In the genomic region with DNA sequence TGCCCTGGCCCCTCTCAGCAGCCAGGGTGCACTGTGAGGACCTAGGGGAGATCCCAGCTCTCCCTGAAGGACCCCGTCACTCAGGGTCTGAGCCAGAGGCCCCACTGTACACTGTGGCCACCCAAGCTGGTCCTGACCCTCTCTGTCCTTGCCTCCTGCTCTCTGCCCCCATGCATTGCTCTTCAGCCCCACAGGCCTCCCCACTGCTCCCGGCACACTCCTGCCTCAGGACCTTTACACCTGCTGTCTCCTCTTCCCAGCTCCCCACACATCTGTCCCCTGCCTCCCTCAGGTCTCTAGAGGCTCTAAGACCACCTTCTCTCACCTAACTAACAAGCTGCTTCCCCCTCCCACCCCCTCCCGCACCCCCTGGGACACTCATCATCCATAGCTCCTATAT, we compare ENCODE assay signal across 20 cellular contexts. TPM values are rescaled to one million over a fixed set of nuclear protein-coding genes. Genes with fewer than 3 reads are reported as not detected.
DNase-seq lines count a peak whose midpoint lies in the region; ATAC-seq, FAIRE-seq and TF ChIP-seq lines count a peak whose summit lies in the region.
"Had no signal": no experiment of that assay in that cellular context is flagged by ENCODE, and none has a peak within 500 bp of the region (broad histone marks: within the 10 kb centered on the region; RNA-seq: fewer than 3 reads in every experiment).

No MANE protein-coding gene starts in this region.

- DNase-seq in HepG2 (ENCODE audit: low spot score) (no peak), right lobe of liver (no peak), neural progenitor cell (ENCODE audit: low spot score) (no peak), H54 (ENCODE audit: insufficient read length, low spot score) (no peak), CD14-positive monocyte (ENCODE audit: low spot score) (no peak)
- DNase-seq: 8988T; C1 segment of cervical spinal cord; Caco-2; CD4-positive, alpha-beta T cell; GM23248; HCEC 1CT; HFFc6 had no signal

- peaks cover 14% of the 10 kb centered on the region for H3F3A ChIP-seq in neural progenitor cell (ENCODE audit: low read depth)

- TF ChIP-seq CTCF in HepG2 (CRISPR knock-in tag; IDR thresholded peaks at IDR 0.05) (no peak), right lobe of liver (IDR thresholded peaks at IDR 0.05) (no peak), brain (conservative IDR thresholded peaks at IDR 0.05) (no peak), neural progenitor cell (IDR thresholded peaks at IDR 0.05) (no peak), CD14-positive monocyte (IDR thresholded peaks at IDR 0.05) (no peak)

- H3K27ac Mint-ChIP-seq in brain (peak overlapping the region in 3 of 5 experiments; percentile 32 to 91 (median 59)), neural progenitor cell (peak overlapping the region; percentile 92), CD14-positive monocyte (no peak overlapping the region)
- H3K27ac Mint-ChIP-seq in stimulated activated memory B cell treated with anti-CD40 and anti-IgM and Interleukin-4, amounts not matched to agents 10 μg/mL and 1 μg/mL and 100 μg/mL, for 72 hours: peak overlapping the region; percentile 58
- H3K27ac Mint-ChIP-seq: CD4-positive, alpha-beta T cell; HFFc6; IgD-negative memory B cell had no signal

- H3K4me1 ChIP-seq in HepG2 (ENCODE audit: insufficient read depth, low read length): peaks cover 92% of the 10 kb centered on the region
- H3K4me1 ChIP-seq in right lobe of liver: no peaks in the 10 kb centered on the region
- H3K4me1 ChIP-seq in neural progenitor cell: peaks cover 7% of the 10 kb centered on the region
- H3K4me1 ChIP-seq: Caco-2 had no signal

- TF ChIP-seq RAD21 in HepG2 (CRISPR knock-in tag; IDR thresholded peaks at IDR 0.05): no peak

- H3K4me2 ChIP-seq in HepG2 (ENCODE audit: low read depth, low read length): no peak overlapping the region
- H3K4me2 ChIP-seq in neural progenitor cell: no peak overlapping the region

- in situ Hi-C loops in HepG2 (cut with HindIII; ENCODE audit: extremely low pct_ligation_motif_present, low pct_unique_long_range_greater_than_20kb): no loop called here

- TF ChIP-seq POLR2A in HepG2 (IDR thresholded peaks at IDR 0.05; ENCODE audit: insufficient read depth in 1 of 2, low read depth in 2 of 2, low read length in 2 of 2) (no peak), right lobe of liver (IDR thresholded peaks at IDR 0.05) (no peak), H54 (IDR thresholded peaks at IDR 0.05; ENCODE audit: low read depth, low read length) (no peak)

- TF ChIP-seq EP300 in HepG2 (IDR thresholded peaks at IDR 0.05; ENCODE audit: low read depth in 2 of 2, low read length in 2 of 2) (no peak), HepG2 (CRISPR knock-in tag; IDR thresholded peaks at IDR 0.05; ENCODE audit: borderline replicate concordance) (no peak)

- POLR2A ChIA-PET in HepG2 (lab: Yijun Ruan, JAX): interaction anchor here (1.3 kb wide), 1 partner anchor 14 kb away, joined by 4 read pairs; no protein-coding TSS in a partner anchor

- CTCF ChIA-PET in HepG2 (lab: Yijun Ruan, JAX; ENCODE audit: low intra/inter-chr PET ratio, low total read pairs): no interaction called here

- H3K79me2 ChIP-seq in HepG2 (ENCODE audit: insufficient read depth, low read length): no peaks in the 10 kb centered on the region
- H3K79me2 ChIP-seq in neural progenitor cell (ENCODE audit: low read depth): no peaks in the 10 kb centered on the region

- 28% methylated on average over 3 of the region's 3 CpGs for WGBS in HepG2 (ENCODE audit: low lambda C conversion rate)
- 74% methylated on average over 2 of the region's 3 CpGs for WGBS in right lobe of liver (ENCODE audit: insufficient coverage, low coverage, low lambda C conversion rate, missing lambda C conversion rate)

- no peak for FAIRE-seq in HepG2 (lab: Jason Lieb, UNC)
- no peak for FAIRE-seq in H54 (lab: Jason Lieb, UNC)
- FAIRE-seq: D721Med, GM12892, GM18507, HTR-8/SVneo had no signal

- ATAC-seq in HepG2 (no peak), right lobe of liver (no peak), HG03139 (IDR thresholded peaks at IDR 0.05; ENCODE audit: unreplicated experiment) (no peak)
- no peak for ATAC-seq in stimulated activated memory B cell treated with anti-CD40 and anti-IgM and Interleukin-4, amounts not matched to agents 10 μg/mL and 1 μg/mL and 100 μg/mL, for 72 hours

- no peaks in the 10 kb centered on the region for H3K9me3 ChIP-seq in HepG2 (ENCODE audit: low read length)
- H3K9me3 ChIP-seq in right lobe of liver: no peaks in the 10 kb centered on the region
- no peaks in the 10 kb centered on the region for H3K9me3 ChIP-seq in neural progenitor cell (ENCODE audit: low read depth)
- H3K9me3 ChIP-seq: Caco-2 had no signal

- no TSS peak for BruUV-seq in HepG2 (replicated peaks; lab: Mats Ljungman, UMichigan)

- no peaks in the 10 kb centered on the region for H4K20me1 ChIP-seq in HepG2 (ENCODE audit: insufficient read depth, low read length)
- H4K20me1 ChIP-seq in neural progenitor cell (ENCODE audit: low read depth): no peaks in the 10 kb centered on the region

- H2AFZ ChIP-seq in HepG2 (ENCODE audit: low read length) (no peak overlapping the region), neural progenitor cell (replicated peaks) (no peak overlapping the region)
- H2AFZ ChIP-seq: GM23248 had no signal

- H3K27me3 ChIP-seq in HepG2 (ENCODE audit: control insufficient read depth in 1 of 2, insufficient read depth in 2 of 2, low read length in 2 of 2): peaks cover 0 to 16% of the 10 kb centered on the region in 2 experiments; a peak in 2 of 5 replicates
- no peaks in the 10 kb centered on the region for H3K27me3 ChIP-seq in right lobe of liver
- peaks cover 10% of the 10 kb centered on the region for H3K27me3 ChIP-seq in neural progenitor cell

- no peak overlapping the region for H3K4me3 ChIP-seq in HepG2 (replicated peaks in 1 of 3; ENCODE audit: insufficient read depth in 1 of 3, low read depth in 2 of 3, low read length in 3 of 3)
- no peak overlapping the region for H3K4me3 ChIP-seq in right lobe of liver
- no peak overlapping the region for H3K4me3 ChIP-seq in neural progenitor cell
- H3K4me3 ChIP-seq: GM23248 had no signal

- no peak overlapping the region for H3K27ac ChIP-seq in HepG2 (ENCODE audit: extremely low read length, insufficient read depth, low read length)
- no peak overlapping the region for H3K27ac ChIP-seq in right lobe of liver
- H3K27ac ChIP-seq in neural progenitor cell: no peak overlapping the region
- H3K27ac ChIP-seq: GM23248 had no signal

- H3K9ac ChIP-seq in HepG2 (ENCODE audit: insufficient read depth, low read depth, low read length) (no peak overlapping the region), neural progenitor cell (no peak overlapping the region)
- H3K9ac ChIP-seq: GM23248 had no signal

- H3K4me3 Mint-ChIP-seq in brain (no peak overlapping the region), neural progenitor cell (peak overlapping the region; percentile 64), CD14-positive monocyte (no peak overlapping the region)
- H3K4me3 Mint-ChIP-seq in stimulated activated memory B cell treated with anti-CD40 and anti-IgM and Interleukin-4, amounts not matched to agents 10 μg/mL and 1 μg/mL and 100 μg/mL, for 72 hours: no peak overlapping the region
- H3K4me3 Mint-ChIP-seq: CD4-positive, alpha-beta T cell; HFFc6 had no signal

- intact Hi-C loops in HepG2 (cut with micrococcal nuclease; ENCODE audit: unreplicated experiment) (loop anchor here (10.0 kb wide), 1 partner anchor 56 kb away; no protein-coding TSS in a partner anchor), right lobe of liver (cut with DNase I) (loop anchor here in 1 of 2 donors (10.0 kb wide), 1 partner anchor 356 kb away; no protein-coding TSS in a partner anchor), CD14-positive monocyte (cut with micrococcal nuclease) (no loop called here)

- H3K9me3 Mint-ChIP-seq in brain: no peaks in the 10 kb centered on the region
- peaks cover 2% of the 10 kb centered on the region for H3K9me3 Mint-ChIP-seq in neural progenitor cell
- H3K9me3 Mint-ChIP-seq in stimulated activated memory B cell treated with anti-CD40 and anti-IgM and Interleukin-4, amounts not matched to agents 10 μg/mL and 1 μg/mL and 100 μg/mL, for 72 hours: no peaks in the 10 kb centered on the region
- peaks cover 0 to 3% (median 0%) of the 10 kb centered on the region in 7 donors for H3K9me3 Mint-ChIP-seq in CD14-positive monocyte
- H3K9me3 Mint-ChIP-seq: CD4-positive, alpha-beta T cell; HFFc6; IgD-negative memory B cell had no signal

- H3K36me3 ChIP-seq in HepG2 (replicated peaks in 1 of 2; ENCODE audit: control insufficient read depth in 1 of 2, insufficient read depth in 2 of 2, low read length in 2 of 2) (no peaks in the 10 kb centered on the region), right lobe of liver (no peaks in the 10 kb centered on the region), neural progenitor cell (no peaks in the 10 kb centered on the region)

- H3K27me3 Mint-ChIP-seq in brain (peaks cover 8% of the 10 kb centered on the region), neural progenitor cell (ENCODE audit: insufficient read depth, low read depth) (peaks cover 6% of the 10 kb centered on the region), CD14-positive monocyte (ENCODE audit: low read depth in 3 of 3) (peaks cover 0 to 10% (median 5%) of the 10 kb centered on the region in 3 donors)
- H3K27me3 Mint-ChIP-seq in stimulated activated memory B cell treated with anti-CD40 and anti-IgM and Interleukin-4, amounts not matched to agents 10 μg/mL and 1 μg/mL and 100 μg/mL, for 72 hours: no peaks in the 10 kb centered on the region
- H3K27me3 Mint-ChIP-seq: CD4-positive, alpha-beta T cell had no signal

- no peaks in the 10 kb centered on the region for H3K36me3 Mint-ChIP-seq in brain
- no peaks in the 10 kb centered on the region for H3K36me3 Mint-ChIP-seq in neural progenitor cell
- H3K36me3 Mint-ChIP-seq in stimulated activated memory B cell treated with anti-CD40 and anti-IgM and Interleukin-4, amounts not matched to agents 10 μg/mL and 1 μg/mL and 100 μg/mL, for 72 hours: no peaks in the 10 kb centered on the region
- no peaks in the 10 kb centered on the region for H3K36me3 Mint-ChIP-seq in CD14-positive monocyte
- H3K36me3 Mint-ChIP-seq: IgD-negative memory B cell had no signal

- H3K4me1 Mint-ChIP-seq in brain (peaks cover 61% of the 10 kb centered on the region), neural progenitor cell (peaks cover 80% of the 10 kb centered on the region), CD14-positive monocyte (peaks cover 24% of the 10 kb centered on the region)
- H3K4me1 Mint-ChIP-seq in stimulated activated memory B cell treated with anti-CD40 and anti-IgM and Interleukin-4, amounts not matched to agents 10 μg/mL and 1 μg/mL and 100 μg/mL, for 72 hours: peaks cover 33% of the 10 kb centered on the region

RNA-seq across cellular contexts. Expression of gene RAI1, which starts 12.9 kb away (rescaled TPM):
- 5.1 and 5.2 TPM in 2 replicates for total RNA-seq in HepG2 (2016; rRNA removed; fragmentation: Illumina TruSeq; extraction: Trizol)
- 2.6 and 3.4 TPM in 2 replicates for total RNA-seq in HepG2 (2016; cell fraction: cytosol; rRNA removed; fragmentation: Illumina TruSeq; extraction: Trizol; ENCODE audit: low read depth)
- 5.2 and 5.4 TPM in 2 replicates for total RNA-seq in HepG2 (2016; cell fraction: insoluble cytoplasmic fraction; rRNA removed; fragmentation: Illumina TruSeq; extraction: Trizol)
- 4.3 and 5.6 TPM in 2 replicates for total RNA-seq in HepG2 (2016; cell fraction: membrane; rRNA removed; fragmentation: Illumina TruSeq; extraction: Trizol)
- 7.2 and 9.2 TPM in 2 replicates for total RNA-seq in HepG2 (2016; cell fraction: nucleus; rRNA removed; fragmentation: Illumina TruSeq; extraction: Trizol)
- 3.4 and 3.9 TPM in 2 replicates for polyA plus RNA-seq in HepG2 (2011; rRNA removed)
- 1.9 and 2.7 TPM in 2 replicates for polyA plus RNA-seq in HepG2 (2011; cell fraction: cytosol; rRNA removed)
- 15.5 and 22.7 TPM in 2 replicates for polyA plus RNA-seq in HepG2 (2011; cell fraction: nucleus; rRNA removed)
- 6.0 and 9.1 TPM in 2 replicates for polyA plus RNA-seq in HepG2 (2012)
- 3.8 and 4.7 TPM in 2 replicates for polyA plus RNA-seq in HepG2 (2016; cell fraction: cytosol; fragmentation: Illumina TruSeq; extraction: Trizol; ENCODE audit: low read depth)
- 8.3 and 10.1 TPM in 2 replicates for polyA plus RNA-seq in HepG2 (2016; cell fraction: insoluble cytoplasmic fraction; fragmentation: Illumina TruSeq; extraction: Trizol; ENCODE audit: low read depth)
- polyA plus RNA-seq in HepG2 (2016; cell fraction: membrane; fragmentation: Illumina TruSeq; extraction: Trizol; ENCODE audit: low read depth): 5.1 and 5.2 TPM in 2 replicates
- polyA plus RNA-seq in HepG2 (2016; cell fraction: nucleus; fragmentation: Illumina TruSeq; extraction: Trizol; ENCODE audit: insufficient read depth, low read depth): 24.6 and 26.3 TPM in 2 replicates
- polyA minus RNA-seq in HepG2 (2011; rRNA and poly(A)+ RNA removed; ENCODE audit: low replicate concordance): 7.4 and 12.2 TPM in 2 replicates
- polyA minus RNA-seq in HepG2 (2011; cell fraction: cytosol; rRNA and poly(A)+ RNA removed): 6.2 and 6.7 TPM in 2 replicates
- 9.0 and 12.1 TPM in 2 replicates for polyA minus RNA-seq in HepG2 (2011; cell fraction: nucleus; rRNA and poly(A)+ RNA removed)
- 10 to 100 TPM in 2 of 6 experiments, 1 to 10 TPM in 4; 6.1 to 14.5 (median 8.4) TPM for total RNA-seq in right lobe of liver
- 22.1 TPM for polyA plus RNA-seq in brain (ENCODE audit: insufficient read depth, low read depth, low replicate concordance)
- total RNA-seq in neural progenitor cell (ENCODE audit: low replicate concordance): 18.0 and 27.4 TPM in 2 replicates
- polyA plus RNA-seq in CD14-positive monocyte: 1 to 10 TPM in 1 of 2 donors, under 1 TPM in 1; 0.89 to 1.5 TPM

Comparison
In these comparisons a context has a peak if more than half of its experiments do, and no peak if none do; other contexts are left out.
1. H3K27ac Mint-ChIP-seq: peak in brain (3 of 5), neural progenitor cell (single experiment) and stimulated activated memory B cell treated with anti-CD40 and anti-IgM and Interleukin-4, amounts not matched to agents 10 μg/mL and 1 μg/mL and 100 μg/mL, for 72 hours (single experiment); none in CD14-positive monocyte (0 of 7).